12 cellular contexts compared by ENCODE assay signal in genomic region chr9:20358201-20358600, GRCh38.
DNase-seq lines count a peak whose midpoint lies in the region; ATAC-seq and TF ChIP-seq lines count a peak whose summit lies in the region.
"Had no signal": no experiment of that assay in that cellular context is flagged by ENCODE, and none has a peak within 500 bp of the region (broad histone marks: within the 10 kb centered on the region; RNA-seq: fewer than 3 reads in every experiment).

No MANE protein-coding gene starts in this region.

- TF ChIP-seq CTCF in HFFc6 (IDR thresholded peaks at IDR 0.05) (no peak), kidney epithelial cell (IDR thresholded peaks at IDR 0.05; ENCODE audit: insufficient read depth, low read length, poor library complexity, severe bottlenecking) (no peak)

- no peaks in the 10 kb centered on the region for H3K36me3 Mint-ChIP-seq in HFFc6 (ENCODE audit: low read depth)
- peaks cover 27% of the 10 kb centered on the region for H3K36me3 Mint-ChIP-seq in activated naive CD8-positive, alpha-beta T cell

- H3K4me3 Mint-ChIP-seq in HFFc6 = no peak overlapping the region; the same call in 1 of the 2 replicates
- peak overlapping the region; percentile 75 for H3K4me3 Mint-ChIP-seq in activated naive CD8-positive, alpha-beta T cell

- H3K27me3 ChIP-seq in kidney epithelial cell (ENCODE audit: control insufficient read depth, insufficient read depth, low read length) = no peaks in the 10 kb centered on the region

- DNase-seq in AG08395 (ENCODE audit: low spot score) = peak; percentile 11
- peak; percentile 56 for DNase-seq in HFFc6
- peak; percentile 21 for DNase-seq in kidney epithelial cell (ENCODE audit: low read depth)
- DNase-seq in Right ventricle myocardium superior = no peak
- no peak for DNase-seq in NCI-H1105 (lab: John Stamatoyannopoulos, UW)
- DNase-seq: hippocampal formation, NCI-H1092 treated with DMSO at 0.1 percent for 48 hours had no signal

- ATAC-seq in HG03175 (IDR thresholded peaks at IDR 0.05; ENCODE audit: unreplicated experiment) (no peak), HG02588 (IDR thresholded peaks at IDR 0.05; ENCODE audit: unreplicated experiment) (no peak), Right ventricle myocardium superior (ENCODE audit: poor library complexity) (no peak)

- H3K36me3 ChIP-seq in kidney epithelial cell (ENCODE audit: control insufficient read depth, insufficient read depth, low read length) = no peaks in the 10 kb centered on the region
- H3K36me3 ChIP-seq: HAP-1 had no signal

- H3K27ac Mint-ChIP-seq in HFFc6 = no peak overlapping the region
- peak overlapping the region; percentile 97 for H3K27ac Mint-ChIP-seq in activated naive CD8-positive, alpha-beta T cell

- intact Hi-C loops in Right ventricle myocardium superior (cut with DNase I) = loop anchor here (2.0 to 10.0 kb wide), 3 partner anchors 63 to 583 kb away; no protein-coding TSS in a partner anchor

- peaks cover 55% of the 10 kb centered on the region for H3K4me1 Mint-ChIP-seq in HFFc6 (ENCODE audit: low read depth)
- H3K4me1 Mint-ChIP-seq in activated naive CD8-positive, alpha-beta T cell (ENCODE audit: low read depth) = peaks cover 91% of the 10 kb centered on the region

- H3K9me3 Mint-ChIP-seq in HFFc6 = no peaks in the 10 kb centered on the region
- H3K9me3 Mint-ChIP-seq in activated naive CD8-positive, alpha-beta T cell (ENCODE audit: low read depth) = no peaks in the 10 kb centered on the region

- no peaks in the 10 kb centered on the region; the same call in 1 of the 2 replicates for H3K27me3 Mint-ChIP-seq in HFFc6 (ENCODE audit: insufficient read depth)
- no peaks in the 10 kb centered on the region for H3K27me3 Mint-ChIP-seq in activated naive CD8-positive, alpha-beta T cell

- no peak overlapping the region for H3K4me3 ChIP-seq in kidney epithelial cell (ENCODE audit: low read depth, low read length)
- H3K4me3 ChIP-seq: HAP-1, skin epidermis had no signal

Comparison
In these comparisons a context has a peak if more than half of its experiments do, and no peak if none do; other contexts are left out.
1. DNase-seq: peak in AG08395 (single experiment), HFFc6 (single experiment) and kidney epithelial cell (single experiment); none in Right ventricle myocardium superior (single experiment) and NCI-H1105 (single experiment).